9 cellular contexts compared by ENCODE assay signal in the genomic region with DNA sequence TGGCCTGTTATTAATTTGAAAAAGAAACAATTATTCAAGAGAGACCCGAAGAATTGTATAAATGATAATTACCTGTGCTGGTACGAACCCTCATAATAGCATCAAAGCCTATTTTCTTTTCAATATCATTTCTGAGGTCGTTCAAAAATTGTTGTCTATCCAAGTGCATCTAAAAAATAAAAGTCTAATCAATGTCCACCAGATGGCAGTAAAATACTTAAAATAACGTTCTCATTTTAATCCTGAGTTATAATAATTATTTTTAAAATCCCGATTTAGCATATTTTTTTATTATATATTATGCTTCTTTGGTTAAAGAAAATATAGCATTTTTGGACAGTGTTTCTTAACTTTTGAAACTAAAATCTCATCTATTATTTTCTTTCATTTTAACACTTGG. TPM values are rescaled to one million over a fixed set of nuclear protein-coding genes. Genes with fewer than 3 reads are reported as not detected.
DNase-seq lines count a peak whose midpoint lies in the region; ATAC-seq, FAIRE-seq and TF ChIP-seq lines count a peak whose summit lies in the region.
"Had no signal": no experiment of that assay in that cellular context is flagged by ENCODE, and none has a peak within 500 bp of the region (broad histone marks: within the 10 kb centered on the region; RNA-seq: fewer than 3 reads in every experiment).

No MANE protein-coding gene starts in this region.

- no peak for TF ChIP-seq POLR2A in GM12891 (IDR thresholded peaks at IDR 0.05; ENCODE audit: low read depth, low read length)

- no peak overlapping the region for H3K9ac ChIP-seq in parathyroid adenoma

- peak; percentile 37 for DNase-seq in EH (ENCODE audit: low read depth)
- peak; percentile 23 for DNase-seq in NCI-H2227 (lab: John Stamatoyannopoulos, UW; ENCODE audit: unreplicated experiment)
- DNase-seq in dorsolateral prefrontal cortex, result no peak
- DNase-seq in stimulated activated CD4-positive, alpha-beta T cell treated with anti-CD3 and anti-CD28 coated beads, Interleukin-4, amount 100 ng/mL, for 4 hours, result no peak
- DNase-seq in GM12891 (ENCODE audit: insufficient read length, low spot score), result no peak
- no peak for DNase-seq in stimulated activated CD4-positive, alpha-beta T cell treated with anti-CD3 and anti-CD28 coated beads, Interleukin-4, amount 100 ng/mL, for 24 hours

- H3K4me3 ChIP-seq in dorsolateral prefrontal cortex (peak overlapping the region in 15 of 59 donors; percentile 0 to 38 (median 7)), parathyroid adenoma (ENCODE audit: low read depth, low read length) (no peak overlapping the region)
- H3K4me3 ChIP-seq: SJSA1 had no signal

- no peak for ATAC-seq in GM21786 (IDR thresholded peaks at IDR 0.05; ENCODE audit: unreplicated experiment)

- TF ChIP-seq CTCF in dorsolateral prefrontal cortex (IDR thresholded peaks at IDR 0.05 in 54 of 56, conservative IDR thresholded peaks at IDR 0.05 in 2 of 56; ENCODE audit: low read depth in 1 of 56, partially characterized antibody in 56 of 56) (peak; percentile 48 to 85 (median 66)), parathyroid adenoma (IDR thresholded peaks at IDR 0.05) (peak; percentile 31)

- H2AFZ ChIP-seq in parathyroid adenoma, result no peak overlapping the region

- no peak for FAIRE-seq in GM12891 (lab: Jason Lieb, UNC)

- intact Hi-C loops in dorsolateral prefrontal cortex (cut with DNase I), result loop anchor here in 1 of 2 donors (10.0 kb wide), 1 partner anchor 234 kb away; no protein-coding TSS in a partner anchor

- H3K4me2 ChIP-seq in parathyroid adenoma (ENCODE audit: low read length), result no peak overlapping the region

- peak overlapping the region in 8 of 59 donors; percentile 9 to 32 (median 20) for H3K27ac ChIP-seq in dorsolateral prefrontal cortex
- no peak overlapping the region for H3K27ac ChIP-seq in parathyroid adenoma
- H3K27ac ChIP-seq: SJSA1 had no signal

- H3K9me3 ChIP-seq in parathyroid adenoma (ENCODE audit: control insufficient read depth, low read length), result no peaks in the 10 kb centered on the region
- H3K9me3 ChIP-seq: SJSA1 had no signal

- no peaks in the 10 kb centered on the region for H3K79me2 ChIP-seq in parathyroid adenoma

- no peaks in the 10 kb centered on the region for H3K4me1 ChIP-seq in parathyroid adenoma

- H3K27me3 ChIP-seq in dorsolateral prefrontal cortex (no peaks in the 10 kb centered on the region), parathyroid adenoma (ENCODE audit: control insufficient read depth, insufficient read depth, low read length) (no peaks in the 10 kb centered on the region)
- H3K27me3 ChIP-seq: SJSA1 had no signal

- no peaks in the 10 kb centered on the region for H3K36me3 ChIP-seq in parathyroid adenoma (ENCODE audit: control insufficient read depth, insufficient read depth, low read length)

TF ChIP-seq in GM12891, 5 proteins besides CTCF, POLR2A, EP300 and RAD21:
- TF ChIP-seq PAX5 (IDR thresholded peaks at IDR 0.05; ENCODE audit: insufficient read depth, low read length, severe bottlenecking) (no peak), POLR2AphosphoS5 (IDR thresholded peaks at IDR 0.05; ENCODE audit: low read depth, low read length) (no peak)

RNA-seq across cellular contexts. Expression of a gene that starts 55.7 kb away (rescaled TPM):
- 10 to 100 TPM; 30.2 to 66.1 (median 44.3) TPM for total RNA-seq in dorsolateral prefrontal cortex
- polyA plus RNA-seq in GM12891 (2012; ENCODE audit: low read depth, missing spikeins), result 14.5 TPM

Comparison
In these comparisons a context has a peak if more than half of its experiments do, and no peak if none do; other contexts are left out.
1. DNase-seq: peak in EH (single experiment) and NCI-H2227 (single experiment); none in dorsolateral prefrontal cortex (0 of 10), stimulated activated CD4-positive, alpha-beta T cell treated with anti-CD3 and anti-CD28 coated beads, Interleukin-4, amount 100 ng/mL, for 4 hours (0 of 2), GM12891 (single experiment) and stimulated activated CD4-positive, alpha-beta T cell treated with anti-CD3 and anti-CD28 coated beads, Interleukin-4, amount 100 ng/mL, for 24 hours (single experiment).